10 cellular contexts compared by ENCODE assay signal in the genomic region with DNA sequence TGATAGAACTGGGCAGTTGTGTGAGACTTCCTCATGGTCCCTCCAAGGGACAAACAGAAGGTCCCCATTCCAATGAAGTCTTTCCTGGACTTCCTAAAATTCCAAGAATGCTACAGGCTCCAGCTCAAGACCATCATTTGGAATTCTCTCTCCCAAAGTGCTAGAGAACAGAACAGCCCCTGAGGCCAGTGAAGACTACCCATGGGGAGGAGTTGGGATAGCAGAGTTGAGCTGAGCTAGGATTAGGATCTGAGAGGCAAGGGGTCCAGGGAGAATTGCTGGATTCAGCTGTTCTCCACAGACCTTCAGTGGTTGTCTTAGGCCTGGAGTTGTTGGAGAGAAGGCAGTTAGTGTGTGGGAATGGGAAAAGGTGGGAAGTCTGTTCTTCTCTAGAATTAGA. TPM values are rescaled to one million over a fixed set of nuclear protein-coding genes. Genes with fewer than 3 reads are reported as not detected.
"Had no signal": no experiment of that assay in that cellular context is flagged by ENCODE, and none has a peak within 500 bp of the region (broad histone marks: within the 10 kb centered on the region; RNA-seq: fewer than 3 reads in every experiment).

No MANE protein-coding gene starts in this region.

- H3K4me1 Mint-ChIP-seq: GM23338, H9 had no signal

- H3K4me2 ChIP-seq: GM23338 had no signal

- FAIRE-seq: H1, H54, HTR-8/SVneo, K562 had no signal

- ATAC-seq: GM23338, K562 had no signal

- H3K9me3 Mint-ChIP-seq: GM23338, H9 had no signal

- H3K4me3 ChIP-seq: GM23338, K562 had no signal

- H3K4me3 Mint-ChIP-seq: GM23338, H9 had no signal

- H3K27ac Mint-ChIP-seq: GM23338, H9 had no signal

- H2AFZ ChIP-seq: GM23338 had no signal

- DNase-seq: H9, HCEC 1CT, IMR-90, KG1 had no signal

RNA-seq across cellular contexts. Expression of gene KRT1, which starts 10.8 kb away (rescaled TPM):
- total RNA-seq: GM23338, H1, H9, HT-29, IMR-90 had no signal
- polyA plus RNA-seq: GM23338, H1, IMR-90, K562 had no signal

RNA-seq across cellular contexts. Expression of gene KRT2, which starts 17.4 kb away (rescaled TPM):
- total RNA-seq: GM23338, H1, H9, HT-29, IMR-90 had no signal
- polyA plus RNA-seq: GM23338, H1, IMR-90 had no signal

RNA-seq across cellular contexts. Expression of gene KRT77, which starts 33.9 kb away (rescaled TPM):
- total RNA-seq: GM23338, H1, H9, HT-29, IMR-90, K562 had no signal
- polyA plus RNA-seq: GM23338, IMR-90, K562 had no signal

RNA-seq across cellular contexts. Expression of gene KRT73, which starts 51.1 kb away (rescaled TPM):
- total RNA-seq: GM23338, H1, H9, HT-29, IMR-90 had no signal
- polyA plus RNA-seq: GM23338, H1, IMR-90 had no signal
